Comparison of ENCODE assay signal across 2 cellular contexts in the genomic region with DNA sequence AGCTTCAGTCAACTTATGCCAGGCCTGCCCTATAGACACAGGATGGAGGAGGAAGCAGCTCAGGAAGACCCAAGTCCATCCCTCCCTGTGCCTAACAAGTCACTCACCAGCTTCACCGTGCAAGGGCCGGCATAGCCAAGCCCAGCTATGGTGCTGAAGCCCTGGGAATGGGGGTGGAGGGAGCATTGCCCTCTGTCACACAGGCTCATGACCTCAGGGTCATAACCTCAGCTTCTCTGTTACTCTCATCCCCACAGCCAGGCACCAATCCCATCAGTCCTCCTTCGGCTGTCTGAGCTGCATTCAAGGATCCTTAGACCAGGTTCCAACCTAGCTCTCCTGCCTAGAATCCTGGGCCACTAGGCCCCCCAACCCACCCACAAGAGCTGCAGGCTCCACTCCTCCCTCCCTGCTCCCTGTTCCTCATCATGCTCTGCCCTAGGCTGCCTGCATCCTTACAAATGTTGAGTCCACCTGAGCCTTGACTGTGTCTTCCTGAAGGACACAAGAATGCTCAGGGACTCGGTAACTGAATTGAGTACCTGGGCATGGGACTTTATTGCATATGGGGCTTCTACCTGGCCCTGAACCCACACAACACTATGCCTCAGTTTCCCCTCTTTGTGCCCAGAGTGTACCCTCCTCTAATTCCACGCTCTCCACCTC.
A peak's percentile ranks its signal among the peaks of the same experiment; 100 is the strongest.
TF ChIP-seq lines count a peak whose summit lies in the region.

No MANE protein-coding gene starts in this region.

TF ChIP-seq in liver, 16 proteins besides CTCF, POLR2A, EP300 and RAD21:
- peak; percentile 30 to 60 for TF ChIP-seq HNF4A (conservative IDR thresholded peaks at IDR 0.05)
- TF ChIP-seq YY1 (IDR thresholded peaks at IDR 0.05) = no peak
- TF ChIP-seq NR2F2 (IDR thresholded peaks at IDR 0.05) = peak; percentile 71
- no peak for TF ChIP-seq TAF1 (conservative IDR thresholded peaks at IDR 0.05)
- peak; percentile 45 for TF ChIP-seq SP1 (IDR thresholded peaks at IDR 0.05)
- TF ChIP-seq, protein P1, sequence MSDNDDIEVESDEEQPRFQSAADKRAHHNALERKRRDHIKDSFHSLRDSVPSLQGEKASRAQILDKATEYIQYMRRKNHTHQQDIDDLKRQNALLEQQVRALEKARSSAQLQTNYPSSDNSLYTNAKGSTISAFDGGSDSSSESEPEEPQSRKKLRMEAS (IDR thresholded peaks at IDR 0.05) = no peak
- TF ChIP-seq, protein P2, sequence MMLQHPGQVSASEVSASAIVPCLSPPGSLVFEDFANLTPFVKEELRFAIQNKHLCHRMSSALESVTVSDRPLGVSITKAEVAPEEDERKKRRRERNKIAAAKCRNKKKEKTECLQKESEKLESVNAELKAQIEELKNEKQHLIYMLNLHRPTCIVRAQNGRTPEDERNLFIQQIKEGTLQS (IDR thresholded peaks at IDR 0.05) = no peak
- TF ChIP-seq GABPA (IDR thresholded peaks at IDR 0.05 in 1 of 2, conservative IDR thresholded peaks at IDR 0.05 in 1 of 2) = peak in 1 of 2 donors; percentile 12
- TF ChIP-seq FOXA2 (IDR thresholded peaks at IDR 0.05) = no peak
- peak; percentile 99 to 100 for TF ChIP-seq RXRA (IDR thresholded peaks at IDR 0.05)
- TF ChIP-seq HNF4G (IDR thresholded peaks at IDR 0.05) = no peak
- TF ChIP-seq, protein P3, sequence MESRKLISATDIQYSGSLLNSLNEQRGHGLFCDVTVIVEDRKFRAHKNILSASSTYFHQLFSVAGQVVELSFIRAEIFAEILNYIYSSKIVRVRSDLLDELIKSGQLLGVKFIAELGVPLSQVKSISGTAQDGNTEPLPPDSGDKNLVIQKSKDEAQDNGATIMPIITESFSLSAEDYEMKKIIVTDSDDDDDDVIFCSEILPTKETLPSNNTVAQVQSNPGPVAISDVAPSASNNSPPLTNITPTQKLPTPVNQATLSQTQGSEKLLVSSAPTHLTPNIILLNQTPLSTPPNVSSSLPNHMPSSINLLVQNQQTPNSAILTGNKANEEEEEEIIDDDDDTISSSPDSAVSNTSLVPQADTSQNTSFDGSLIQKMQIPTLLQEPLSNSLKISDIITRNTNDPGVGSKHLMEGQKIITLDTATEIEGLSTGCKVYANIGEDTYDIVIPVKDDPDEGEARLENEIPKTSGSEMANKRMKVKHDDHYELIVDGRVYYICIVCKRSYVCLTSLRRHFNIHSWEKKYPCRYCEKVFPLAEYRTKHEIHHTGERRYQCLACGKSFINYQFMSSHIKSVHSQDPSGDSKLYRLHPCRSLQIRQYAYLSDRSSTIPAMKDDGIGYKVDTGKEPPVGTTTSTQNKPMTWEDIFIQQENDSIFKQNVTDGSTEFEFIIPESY (IDR thresholded peaks at IDR 0.05) = no peak
- no peak for TF ChIP-seq JUND (IDR thresholded peaks at IDR 0.05)

TF ChIP-seq in HepG2, 621 proteins besides CTCF, POLR2A, EP300 and RAD21:
- no peak for TF ChIP-seq ZNF337 (CRISPR knock-in tag; IDR thresholded peaks at IDR 0.05; ENCODE audit: borderline replicate concordance, low read depth)
- TF ChIP-seq ARNT2 (CRISPR knock-in tag; IDR thresholded peaks at IDR 0.05; ENCODE audit: low read depth) = no peak
- TF ChIP-seq, protein P4, sequence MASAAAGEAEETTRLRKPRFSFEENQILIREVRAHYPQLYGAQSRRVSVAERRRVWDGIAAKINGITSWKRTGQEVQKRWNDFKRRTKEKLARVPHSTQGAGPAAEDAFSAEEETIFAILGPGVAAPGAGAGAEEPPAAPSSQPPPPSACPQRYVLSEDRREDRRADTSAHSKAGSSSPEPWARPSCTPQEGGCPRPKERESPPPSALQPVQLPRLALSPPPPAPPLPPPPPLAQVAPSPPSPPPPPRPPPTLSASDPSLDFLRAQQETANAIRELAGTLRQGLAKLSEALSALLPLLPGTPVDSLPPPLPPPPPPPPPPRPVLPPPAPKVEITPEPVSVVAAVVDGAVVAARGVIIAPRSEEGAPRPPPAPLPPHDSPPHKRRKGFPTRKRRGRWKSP (CRISPR knock-in tag; IDR thresholded peaks at IDR 0.05) = no peak
- TF ChIP-seq PTBP1 (IDR thresholded peaks at IDR 0.05; ENCODE audit: low read depth, low read length, poor library complexity, severe bottlenecking) = no peak
- TF ChIP-seq, protein P5, sequence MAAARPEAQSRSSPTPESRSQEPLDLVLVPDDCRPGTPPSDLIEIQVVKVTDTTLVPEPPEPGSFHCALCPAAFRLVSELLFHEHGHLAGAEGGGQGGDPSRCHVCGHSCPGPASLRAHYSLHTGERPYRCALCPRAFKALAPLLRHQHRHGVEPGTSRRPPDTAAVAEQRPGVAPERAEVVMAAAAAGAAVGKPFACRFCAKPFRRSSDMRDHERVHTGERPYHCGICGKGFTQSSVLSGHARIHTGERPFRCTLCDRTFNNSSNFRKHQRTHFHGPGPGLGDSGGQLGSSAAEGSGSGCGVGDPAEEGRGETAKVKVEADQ (CRISPR knock-in tag; IDR thresholded peaks at IDR 0.05; ENCODE audit: borderline replicate concordance) = no peak
- no peak for TF ChIP-seq ZNF670 (CRISPR knock-in tag; IDR thresholded peaks at IDR 0.05; ENCODE audit: borderline replicate concordance)
- no peak for TF ChIP-seq TOE1 (CRISPR knock-in tag; IDR thresholded peaks at IDR 0.05)
- TF ChIP-seq KLF15 (CRISPR knock-in tag; IDR thresholded peaks at IDR 0.05; ENCODE audit: borderline replicate concordance) = no peak
- TF ChIP-seq NR1H2 (CRISPR knock-in tag; IDR thresholded peaks at IDR 0.05; ENCODE audit: borderline replicate concordance, low read depth) = no peak
- TF ChIP-seq, protein P6, sequence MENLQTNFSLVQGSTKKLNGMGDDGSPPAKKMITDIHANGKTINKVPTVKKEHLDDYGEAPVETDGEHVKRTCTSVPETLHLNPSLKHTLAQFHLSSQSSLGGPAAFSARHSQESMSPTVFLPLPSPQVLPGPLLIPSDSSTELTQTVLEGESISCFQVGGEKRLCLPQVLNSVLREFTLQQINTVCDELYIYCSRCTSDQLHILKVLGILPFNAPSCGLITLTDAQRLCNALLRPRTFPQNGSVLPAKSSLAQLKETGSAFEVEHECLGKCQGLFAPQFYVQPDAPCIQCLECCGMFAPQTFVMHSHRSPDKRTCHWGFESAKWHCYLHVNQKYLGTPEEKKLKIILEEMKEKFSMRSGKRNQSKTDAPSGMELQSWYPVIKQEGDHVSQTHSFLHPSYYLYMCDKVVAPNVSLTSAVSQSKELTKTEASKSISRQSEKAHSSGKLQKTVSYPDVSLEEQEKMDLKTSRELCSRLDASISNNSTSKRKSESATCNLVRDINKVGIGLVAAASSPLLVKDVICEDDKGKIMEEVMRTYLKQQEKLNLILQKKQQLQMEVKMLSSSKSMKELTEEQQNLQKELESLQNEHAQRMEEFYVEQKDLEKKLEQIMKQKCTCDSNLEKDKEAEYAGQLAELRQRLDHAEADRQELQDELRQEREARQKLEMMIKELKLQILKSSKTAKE (CRISPR knock-in tag; IDR thresholded peaks at IDR 0.05; ENCODE audit: borderline replicate concordance) = no peak
- TF ChIP-seq FOXK1 (CRISPR knock-in tag; IDR thresholded peaks at IDR 0.05; ENCODE audit: borderline replicate concordance, low read depth) = no peak
- TF ChIP-seq HNRNPH1 (optimal IDR thresholded peaks at IDR 0.05; ENCODE audit: low read depth, low read length) = no peak
- TF ChIP-seq SETDB1 (CRISPR knock-in tag; IDR thresholded peaks at IDR 0.05; ENCODE audit: borderline replicate concordance) = no peak
TF ChIP-seq in HepG2: peak in this region for 0.
